8 cellular contexts compared by ENCODE assay signal in genomic region chr15:80455668-80456442, GRCh38.
DNase-seq lines count a peak whose midpoint lies in the region; ATAC-seq lines count a peak whose summit lies in the region.

No MANE protein-coding gene starts in this region.

- no peaks in the 10 kb centered on the region for H3K9me3 Mint-ChIP-seq in memory B cell

- H3K4me1 Mint-ChIP-seq in memory B cell, result no peaks in the 10 kb centered on the region

- no peak overlapping the region for H3K4me3 Mint-ChIP-seq in memory B cell

- H3K36me3 Mint-ChIP-seq in memory B cell, result no peaks in the 10 kb centered on the region

- DNase-seq in DMS114 treated with DMSO at 0.1 percent for 48 hours (lab: John Stamatoyannopoulos, UW; ENCODE audit: unreplicated experiment) (peak; percentile 53), NCI-H69 (lab: John Stamatoyannopoulos, UW) (peak; percentile 57), memory B cell (ENCODE audit: low spot score in 2 of 2) (peak; percentile 33 to 38), GF-D8 (lab: John Stamatoyannopoulos, UW) (no peak)
- DNase-seq in activated CD4-positive, alpha-beta T cell treated with anti-CD3 and anti-CD28 coated beads, Interleukin-2, amount 50 U/mL, for 24 hours (ENCODE audit: low read depth in 1 of 2, low spot score in 1 of 2), result peak; percentile 4 to 42
- peak; percentile 43 for DNase-seq in effector CD4-positive, alpha-beta T cell
- DNase-seq in stimulated activated CD8-positive, alpha-beta memory T cell treated with anti-CD3 and anti-CD28 coated beads, Interleukin-15, amount 100 ng/mL, for 48 hours (ENCODE audit: low read depth in 2 of 2), result peak; percentile 14 to 26

- ATAC-seq in HG02970 (IDR thresholded peaks at IDR 0.05; ENCODE audit: low FRiP score, unreplicated experiment) (peak; percentile 63), memory B cell (ENCODE audit: low read depth) (peak; percentile 60)

- no peak overlapping the region for H3K27ac Mint-ChIP-seq in memory B cell

- H3K27me3 Mint-ChIP-seq in memory B cell, result peaks cover 13% of the 10 kb centered on the region
